Comparison of ENCODE assay signal across 19 cellular contexts in genomic region chr18:73986711-73987110, GRCh38.
DNase-seq lines count a peak whose midpoint lies in the region; TF ChIP-seq lines count a peak whose summit lies in the region.
"Had no signal": no experiment of that assay in that cellular context is flagged by ENCODE, and none has a peak within 500 bp of the region (broad histone marks: within the 10 kb centered on the region; RNA-seq: fewer than 3 reads in every experiment).

No MANE protein-coding gene starts in this region.

- H3K36me3 Mint-ChIP-seq in Calu3 (ENCODE audit: insufficient read depth, unreplicated experiment), result no peaks in the 10 kb centered on the region
- H3K36me3 Mint-ChIP-seq: CD8-positive, alpha-beta T cell had no signal

- H3K27me3 Mint-ChIP-seq in Calu3 (ENCODE audit: unreplicated experiment), result peaks cover 7% of the 10 kb centered on the region

- no peaks in the 10 kb centered on the region for H3K9me3 Mint-ChIP-seq in Calu3 (ENCODE audit: low read depth, unreplicated experiment)

- H3K27ac ChIP-seq in substantia nigra (ENCODE audit: low read depth, low read length, poor library complexity, severe bottlenecking), result no peak overlapping the region
- H3K27ac ChIP-seq: Peyer's patch, SK-N-MC had no signal

- CTCF ChIA-PET in Calu3 (lab: Charles Lee), result no interaction called here

- no peak for TF ChIP-seq CTCF in foreskin fibroblast (IDR thresholded peaks at IDR 0.05; ENCODE audit: low read depth, low read length)
- no peak for TF ChIP-seq CTCF in Calu3 (IDR thresholded peaks at IDR 0.05; ENCODE audit: unreplicated experiment)

- BruUV-seq in Calu3 (replicated peaks; lab: Mats Ljungman, UMichigan), result no TSS peak

- no peak overlapping the region for H3K4me3 ChIP-seq in foreskin fibroblast (ENCODE audit: low read depth in 1 of 2, low read length in 2 of 2)
- H3K4me3 ChIP-seq: GM12878, Peyer's patch, SK-N-MC had no signal

- DNase-seq in M059J (ENCODE audit: low read depth) (peak; percentile 56), astrocyte of the hippocampus (ENCODE audit: low read depth, low spot score) (peak; percentile 39), foreskin fibroblast (peak; percentile 31 to 39), superior temporal gyrus (ENCODE audit: extremely low spot score) (peak; percentile 41), substantia nigra (lab: John Stamatoyannopoulos, UW) (no peak), SKM-1 (lab: John Stamatoyannopoulos, UW; ENCODE audit: unreplicated experiment) (no peak), Calu3 (no peak)
- DNase-seq: BE2C; CD8-positive, alpha-beta T cell; DMS79; GDM1; MM.1S; NCI-H1092 treated with DMSO at 0.1 percent for 48 hours; NCI-H2081 treated with DMSO at 0.1 percent for 48 hours; NCI-H510A treated with DMSO at 0.1 percent for 48 hours; Peyer's patch; Right ventricle myocardium superior had no signal

- H3K4me3 Mint-ChIP-seq in Calu3 (ENCODE audit: low read depth, unreplicated experiment), result no peak overlapping the region
- H3K4me3 Mint-ChIP-seq: CD8-positive, alpha-beta T cell had no signal

- intact Hi-C loops in Calu3 (cut with micrococcal nuclease; ENCODE audit: unreplicated experiment), result loop anchor here (10.0 kb wide), 1 partner anchor 92 kb away; no protein-coding TSS in a partner anchor

- no peak overlapping the region for H3K27ac Mint-ChIP-seq in Calu3 (ENCODE audit: unreplicated experiment)
- H3K27ac Mint-ChIP-seq: CD8-positive, alpha-beta T cell had no signal

- H3K4me1 Mint-ChIP-seq in Calu3 (ENCODE audit: low read depth, unreplicated experiment), result no peaks in the 10 kb centered on the region

Comparison
In these comparisons a context has a peak if more than half of its experiments do, and no peak if none do; other contexts are left out.
1. DNase-seq: peak in M059J (single experiment), astrocyte of the hippocampus (single experiment), foreskin fibroblast (2 of 2) and superior temporal gyrus (single experiment); none in substantia nigra (0 of 49), SKM-1 (single experiment) and Calu3 (single experiment).